In genomic region chr6:74447013-74447412, GRCh38 we compare ENCODE assay signal across 9 cellular contexts.
A peak's percentile ranks its signal among the peaks of the same experiment; 100 is the strongest.
DNase-seq lines count a peak whose midpoint lies in the region; ATAC-seq and TF ChIP-seq lines count a peak whose summit lies in the region.
"Had no signal": no experiment of that assay in that cellular context is flagged by ENCODE, and none has a peak within 500 bp of the region (broad histone marks: within the 10 kb centered on the region; RNA-seq: fewer than 3 reads in every experiment).

No MANE protein-coding gene starts in this region.

- no peaks in the 10 kb centered on the region for H3K27me3 ChIP-seq in Karpas-422 (ENCODE audit: low read length)

- H3K4me1 Mint-ChIP-seq in WTC11 = no peaks in the 10 kb centered on the region

- H2AFZ ChIP-seq in Karpas-422 (ENCODE audit: low read length) = no peak overlapping the region

- H3K9me2 ChIP-seq in Karpas-422 (replicated peaks; ENCODE audit: insufficient read depth, low read length) = no peaks in the 10 kb centered on the region

- H3K27ac ChIP-seq in Karpas-422 (ENCODE audit: low read length) = no peak overlapping the region

- H3K79me2 ChIP-seq in Karpas-422 (ENCODE audit: low read length) = no peaks in the 10 kb centered on the region

- H3K9me3 ChIP-seq in Karpas-422 (ENCODE audit: low read length) = no peaks in the 10 kb centered on the region

- no peaks in the 10 kb centered on the region for H3K27me3 Mint-ChIP-seq in WTC11 (ENCODE audit: low read depth)

- DNase-seq in AG20443 (ENCODE audit: low spot score) (peak; percentile 18), astrocyte of the spinal cord (ENCODE audit: low read depth, low spot score) (peak; percentile 25), iPS-NIHi11 (ENCODE audit: low spot score) (no peak), Karpas-422 (no peak), WTC11 (ENCODE audit: low spot score) (no peak)
- no peak for DNase-seq in effector CD4-positive, alpha-beta T cell
- DNase-seq: NCI-H1436 had no signal

- no peak for TF ChIP-seq CTCF in astrocyte of the spinal cord (IDR thresholded peaks at IDR 0.05; ENCODE audit: low read depth, low read length)
- no peak for TF ChIP-seq CTCF in WTC11 (IDR thresholded peaks at IDR 0.05)

- in situ Hi-C loops in astrocyte of the spinal cord (cut with HindIII; ENCODE audit: low sequenced_read_pairs) = no loop called here

- H3K4me3 ChIP-seq in astrocyte of the spinal cord (ENCODE audit: low read depth, low read length) (no peak overlapping the region), Karpas-422 (ENCODE audit: low read length) (no peak overlapping the region)

- H3K4me3 Mint-ChIP-seq in WTC11 = no peak overlapping the region

- CTCF ChIA-PET in WTC11 (lab: Charles Lee) = interaction anchor here (1.3 kb wide), 1 partner anchor 757 kb away, joined by 3 read pairs; no protein-coding TSS in a partner anchor

- H3K9ac ChIP-seq in Karpas-422 (ENCODE audit: low read length) = no peak overlapping the region

- H3K4me2 ChIP-seq in Karpas-422 (ENCODE audit: low read depth, low read length, poor library complexity, severe bottlenecking) = no peak overlapping the region

- no peaks in the 10 kb centered on the region for H3K4me1 ChIP-seq in Karpas-422 (ENCODE audit: low read length)

- no peaks in the 10 kb centered on the region for H3K36me3 ChIP-seq in Karpas-422 (ENCODE audit: insufficient read depth, low read length)

- POLR2A ChIA-PET in WTC11 (lab: Charles Lee) = no interaction called here

- no peak overlapping the region for H3K27ac Mint-ChIP-seq in WTC11

- H3K9me3 Mint-ChIP-seq in WTC11 = no peaks in the 10 kb centered on the region

- ATAC-seq in GM19438 (IDR thresholded peaks at IDR 0.05; ENCODE audit: low read depth, unreplicated experiment) = peak; percentile 87
- peak; percentile 64 for ATAC-seq in HG03045 (IDR thresholded peaks at IDR 0.05; ENCODE audit: unreplicated experiment)
- ATAC-seq in WTC11 = no peak

- no peaks in the 10 kb centered on the region for H3K36me3 Mint-ChIP-seq in WTC11

- H4K20me1 ChIP-seq in Karpas-422 (ENCODE audit: insufficient read depth, low read depth, low read length) = no peaks in the 10 kb centered on the region

TF ChIP-seq in WTC11, 78 proteins besides CTCF, POLR2A, EP300 and RAD21:
- TF ChIP-seq ELF4 (CRISPR knock-in tag; IDR thresholded peaks at IDR 0.05; ENCODE audit: low read depth) = no peak
- no peak for TF ChIP-seq ZBTB21 (CRISPR knock-in tag; IDR thresholded peaks at IDR 0.05; ENCODE audit: borderline replicate concordance)
- no peak for TF ChIP-seq ZNF317 (CRISPR knock-in tag; IDR thresholded peaks at IDR 0.05; ENCODE audit: borderline replicate concordance, low read depth)
- TF ChIP-seq ATF2 (CRISPR knock-in tag; IDR thresholded peaks at IDR 0.05; ENCODE audit: borderline replicate concordance, low read depth) = no peak
- no peak for TF ChIP-seq JAZF1 (CRISPR knock-in tag; IDR thresholded peaks at IDR 0.05)
TF ChIP-seq in WTC11: peak in this region for 0.

Comparison
In these comparisons a context has a peak if more than half of its experiments do, and no peak if none do; other contexts are left out.
1. DNase-seq: peak in AG20443 (single experiment) and astrocyte of the spinal cord (single experiment); none in iPS-NIHi11 (single experiment), Karpas-422 (single experiment), effector CD4-positive, alpha-beta T cell (single experiment) and WTC11 (single experiment).